In the genomic region with DNA sequence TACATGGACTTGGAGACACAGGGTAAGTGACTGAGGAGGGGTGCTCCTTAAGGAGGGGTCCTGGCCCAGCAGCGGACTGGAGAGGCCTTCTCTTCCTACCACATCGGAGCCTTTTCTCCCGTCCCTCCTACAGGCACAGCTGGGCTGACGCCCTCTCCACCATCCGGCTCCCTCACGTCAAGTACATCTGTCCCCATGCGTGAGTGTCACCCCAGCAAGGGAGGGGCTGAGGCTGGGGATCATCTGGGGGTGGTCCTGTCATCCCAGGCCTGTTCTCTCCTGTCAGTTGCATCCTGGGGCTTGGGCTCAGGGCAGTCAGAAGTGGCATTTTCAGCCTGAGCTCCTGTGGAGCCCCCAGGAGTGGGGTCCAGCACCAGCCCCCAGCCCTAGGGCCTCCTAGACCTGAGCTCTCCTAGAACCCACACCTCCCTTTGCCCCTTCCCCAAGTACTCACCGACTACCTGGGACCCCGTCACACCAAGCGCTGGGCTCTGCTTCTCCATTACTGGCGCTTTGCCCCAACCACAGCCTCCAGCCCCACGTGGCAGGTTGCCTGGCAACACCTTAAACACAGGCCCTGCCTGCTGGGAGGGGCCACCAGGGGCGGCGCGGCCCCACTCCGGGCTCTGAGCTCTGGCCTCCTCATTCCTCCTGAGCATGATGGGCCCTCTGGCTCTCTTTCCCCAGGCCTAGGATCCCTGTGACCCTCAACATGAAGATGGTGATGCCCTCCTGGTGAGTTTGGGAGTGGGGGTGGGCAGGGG, we compare ENCODE assay signal across 8 cellular contexts. TPM values are rescaled to one million over a fixed set of nuclear protein-coding genes. Genes with fewer than 3 reads are reported as not detected.
DNase-seq lines count a peak whose midpoint lies in the region; ATAC-seq and TF ChIP-seq lines count a peak whose summit lies in the region.

No MANE protein-coding gene starts in this region.

- peaks cover 44% of the 10 kb centered on the region for H3K36me3 Mint-ChIP-seq in activated CD4-positive, alpha-beta T cell treated with anti-CD3 and anti-CD28 coated beads, Interleukin-2, amount 10 ng/mL, durations not matched to agents 24 days and 14 days (ENCODE audit: low read depth)
- H3K36me3 Mint-ChIP-seq in activated CD8-positive, alpha-beta memory T cell treated with anti-CD3 and anti-CD28 coated beads, Interleukin-2, amount 10 ng/mL, durations not matched to agents 7 days and 5 days = peaks cover 2% of the 10 kb centered on the region
- H3K36me3 Mint-ChIP-seq in stimulated activated naive B cell treated with anti-CD40 and anti-IgM and Interleukin-4, amounts not matched to agents 10 μg/mL and 1 μg/mL and 100 μg/mL, for 72 hours = peaks cover 31 to 52% of the 10 kb centered on the region in 2 donors

- TF ChIP-seq POLR2A in lower leg skin (IDR thresholded peaks at IDR 0.05) = no peak

- intact Hi-C loops in activated CD4-positive, alpha-beta T cell treated with anti-CD3 and anti-CD28 coated beads, Interleukin-2, amount 10 ng/mL, durations not matched to agents 24 days and 14 days (cut with micrococcal nuclease) = no loop called here
- intact Hi-C loops in head of caudate nucleus (cut with DNase I) (no loop called here), lower leg skin (cut with DNase I; ENCODE audit: low total_unique reads) (no loop called here)

- peak overlapping the region; percentile 21 for H3K4me3 Mint-ChIP-seq in activated CD4-positive, alpha-beta T cell treated with anti-CD3 and anti-CD28 coated beads, Interleukin-2, amount 10 ng/mL, durations not matched to agents 24 days and 14 days
- no peak overlapping the region for H3K4me3 Mint-ChIP-seq in activated CD8-positive, alpha-beta memory T cell treated with anti-CD3 and anti-CD28 coated beads, Interleukin-2, amount 10 ng/mL, durations not matched to agents 7 days and 5 days
- H3K4me3 Mint-ChIP-seq in stimulated activated naive B cell treated with anti-CD40 and anti-IgM and Interleukin-4, amounts not matched to agents 10 μg/mL and 1 μg/mL and 100 μg/mL, for 72 hours = peak overlapping the region; percentile 41 to 57

- H3K4me3 ChIP-seq in lower leg skin (ENCODE audit: low read depth, poor library complexity, severe bottlenecking) = no peak overlapping the region

- no peaks in the 10 kb centered on the region for H3K27me3 Mint-ChIP-seq in activated CD4-positive, alpha-beta T cell treated with anti-CD3 and anti-CD28 coated beads, Interleukin-2, amount 10 ng/mL, durations not matched to agents 24 days and 14 days
- H3K27me3 Mint-ChIP-seq in activated CD8-positive, alpha-beta memory T cell treated with anti-CD3 and anti-CD28 coated beads, Interleukin-2, amount 10 ng/mL, durations not matched to agents 7 days and 5 days = no peaks in the 10 kb centered on the region
- no peaks in the 10 kb centered on the region for H3K27me3 Mint-ChIP-seq in stimulated activated naive B cell treated with anti-CD40 and anti-IgM and Interleukin-4, amounts not matched to agents 10 μg/mL and 1 μg/mL and 100 μg/mL, for 72 hours

- peak; percentile 9 for ATAC-seq in activated CD8-positive, alpha-beta memory T cell treated with anti-CD3 and anti-CD28 coated beads, Interleukin-2, amount 10 ng/mL, durations not matched to agents 7 days and 5 days
- ATAC-seq in stimulated activated naive B cell treated with anti-CD40 and anti-IgM and Interleukin-4, amounts not matched to agents 10 μg/mL and 1 μg/mL and 100 μg/mL, for 72 hours (replicated peaks) = no peak

- H3K4me1 Mint-ChIP-seq in activated CD4-positive, alpha-beta T cell treated with anti-CD3 and anti-CD28 coated beads, Interleukin-2, amount 10 ng/mL, durations not matched to agents 24 days and 14 days = peaks cover 23% of the 10 kb centered on the region
- peaks cover 17% of the 10 kb centered on the region for H3K4me1 Mint-ChIP-seq in activated CD8-positive, alpha-beta memory T cell treated with anti-CD3 and anti-CD28 coated beads, Interleukin-2, amount 10 ng/mL, durations not matched to agents 7 days and 5 days
- peaks cover 23 to 46% of the 10 kb centered on the region in 2 donors for H3K4me1 Mint-ChIP-seq in stimulated activated naive B cell treated with anti-CD40 and anti-IgM and Interleukin-4, amounts not matched to agents 10 μg/mL and 1 μg/mL and 100 μg/mL, for 72 hours

- no peaks in the 10 kb centered on the region for H3K9me3 Mint-ChIP-seq in activated CD4-positive, alpha-beta T cell treated with anti-CD3 and anti-CD28 coated beads, Interleukin-2, amount 10 ng/mL, durations not matched to agents 24 days and 14 days
- H3K9me3 Mint-ChIP-seq in activated CD8-positive, alpha-beta memory T cell treated with anti-CD3 and anti-CD28 coated beads, Interleukin-2, amount 10 ng/mL, durations not matched to agents 7 days and 5 days (ENCODE audit: low read depth) = no peaks in the 10 kb centered on the region
- no peaks in the 10 kb centered on the region for H3K9me3 Mint-ChIP-seq in stimulated activated naive B cell treated with anti-CD40 and anti-IgM and Interleukin-4, amounts not matched to agents 10 μg/mL and 1 μg/mL and 100 μg/mL, for 72 hours

- CTCF ChIA-PET in activated CD8-positive, alpha-beta memory T cell treated with anti-CD3 and anti-CD28 coated beads, Interleukin-2, amount 10 ng/mL, durations not matched to agents 7 days and 5 days (lab: Charles Lee) = interaction anchor here (0.9 to 1.4 kb wide), 2 partner anchors 16 to 21 kb away, joined by 3 to 5 read pairs; no protein-coding TSS in a partner anchor

- 38 to 43% methylated on average over 16 of the region's 16 CpGs for WGBS in lower leg skin, 2 donors

- no peak for TF ChIP-seq CTCF in lower leg skin (IDR thresholded peaks at IDR 0.05)

- H3K27ac Mint-ChIP-seq in activated CD4-positive, alpha-beta T cell treated with anti-CD3 and anti-CD28 coated beads, Interleukin-2, amount 10 ng/mL, durations not matched to agents 24 days and 14 days = peak overlapping the region; percentile 56
- peak overlapping the region; percentile 49 for H3K27ac Mint-ChIP-seq in activated CD8-positive, alpha-beta memory T cell treated with anti-CD3 and anti-CD28 coated beads, Interleukin-2, amount 10 ng/mL, durations not matched to agents 7 days and 5 days
- peak overlapping the region; percentile 25 for H3K27ac Mint-ChIP-seq in stimulated activated naive B cell treated with anti-CD40 and anti-IgM and Interleukin-4, amounts not matched to agents 10 μg/mL and 1 μg/mL and 100 μg/mL, for 72 hours

- DNase-seq in activated CD4-positive, alpha-beta T cell treated with anti-CD3 and anti-CD28 coated beads, Interleukin-2, amount 10 ng/mL, durations not matched to agents 24 days and 14 days = peak; percentile 73
- DNase-seq in activated CD4-positive, alpha-beta T cell treated with anti-CD3 and anti-CD28 coated beads for 1 hour = no peak
- DNase-seq in activated CD8-positive, alpha-beta memory T cell treated with anti-CD3 and anti-CD28 coated beads, Interleukin-2, amount 10 ng/mL, durations not matched to agents 7 days and 5 days = peak; percentile 65
- DNase-seq in head of caudate nucleus (peak; percentile 57 to 94 (median 83)), NCI-H2107 treated with DMSO at 0.1 percent for 48 hours (lab: John Stamatoyannopoulos, UW; ENCODE audit: unreplicated experiment) (no peak), NCI-H774 (lab: John Stamatoyannopoulos, UW) (no peak), lower leg skin (ENCODE audit: low spot score in 2 of 2) (no peak)
- no peak for DNase-seq in stimulated activated naive B cell treated with anti-CD40 and anti-IgM and Interleukin-4, amounts not matched to agents 10 μg/mL and 1 μg/mL and 100 μg/mL, for 72 hours

RNA-seq across cellular contexts. Expression of a gene that starts 2.3 kb away (rescaled TPM):
- 86.2 and 92.4 TPM in 2 replicates for total RNA-seq in activated CD4-positive, alpha-beta T cell treated with anti-CD3 and anti-CD28 coated beads, Interleukin-2, amount 10 ng/mL, durations not matched to agents 24 days and 14 days
- total RNA-seq in activated CD8-positive, alpha-beta memory T cell treated with anti-CD3 and anti-CD28 coated beads, Interleukin-2, amount 10 ng/mL, durations not matched to agents 7 days and 5 days = 10 to 100 TPM; 75.7 to 87.2 TPM
- 10 to 100 TPM; 57.6 to 76.0 (median 66.7) TPM for total RNA-seq in lower leg skin

RNA-seq across cellular contexts. Expression of a gene that starts 7.4 kb away (rescaled TPM):
- total RNA-seq in activated CD4-positive, alpha-beta T cell treated with anti-CD3 and anti-CD28 coated beads, Interleukin-2, amount 10 ng/mL, durations not matched to agents 24 days and 14 days = 66.3 and 73.5 TPM in 2 replicates
- total RNA-seq in activated CD8-positive, alpha-beta memory T cell treated with anti-CD3 and anti-CD28 coated beads, Interleukin-2, amount 10 ng/mL, durations not matched to agents 7 days and 5 days = 10 to 100 TPM; 39.0 to 41.2 TPM
- 10 to 100 TPM; 12.8 to 39.3 (median 29.5) TPM for total RNA-seq in lower leg skin

RNA-seq across cellular contexts. Expression of a gene that starts 15.0 kb away (rescaled TPM):
- 83.0 and 88.6 TPM in 2 replicates for total RNA-seq in activated CD4-positive, alpha-beta T cell treated with anti-CD3 and anti-CD28 coated beads, Interleukin-2, amount 10 ng/mL, durations not matched to agents 24 days and 14 days
- total RNA-seq in activated CD8-positive, alpha-beta memory T cell treated with anti-CD3 and anti-CD28 coated beads, Interleukin-2, amount 10 ng/mL, durations not matched to agents 7 days and 5 days = 10 to 100 TPM; 52.9 to 67.1 TPM
- total RNA-seq in lower leg skin = 100 to 1,000 TPM in 1 of 4 donors, 10 to 100 TPM in 3; 77.0 to 115 (median 85.7) TPM

RNA-seq across cellular contexts. Expression of a gene that starts 32.0 kb away (rescaled TPM):
- 20.4 and 20.7 TPM in 2 replicates for total RNA-seq in activated CD4-positive, alpha-beta T cell treated with anti-CD3 and anti-CD28 coated beads, Interleukin-2, amount 10 ng/mL, durations not matched to agents 24 days and 14 days
- total RNA-seq in activated CD8-positive, alpha-beta memory T cell treated with anti-CD3 and anti-CD28 coated beads, Interleukin-2, amount 10 ng/mL, durations not matched to agents 7 days and 5 days = 10 to 100 TPM; 23.8 to 29.0 TPM
- 10 to 100 TPM; 30.9 to 44.9 (median 36.0) TPM for total RNA-seq in lower leg skin

RNA-seq across cellular contexts. Expression of a gene that starts 49.9 kb away (rescaled TPM):
- 51.9 and 54.3 TPM in 2 replicates for total RNA-seq in activated CD4-positive, alpha-beta T cell treated with anti-CD3 and anti-CD28 coated beads, Interleukin-2, amount 10 ng/mL, durations not matched to agents 24 days and 14 days
- total RNA-seq in activated CD8-positive, alpha-beta memory T cell treated with anti-CD3 and anti-CD28 coated beads, Interleukin-2, amount 10 ng/mL, durations not matched to agents 7 days and 5 days = 10 to 100 TPM; 30.1 to 40.7 TPM
- 10 to 100 TPM; 33.6 to 40.4 (median 39.9) TPM for total RNA-seq in lower leg skin

Comparison
In these comparisons a context has a peak if more than half of its experiments do, and no peak if none do; other contexts are left out.
1. DNase-seq: peak in activated CD4-positive, alpha-beta T cell treated with anti-CD3 and anti-CD28 coated beads, Interleukin-2, amount 10 ng/mL, durations not matched to agents 24 days and 14 days (single experiment), activated CD8-positive, alpha-beta memory T cell treated with anti-CD3 and anti-CD28 coated beads, Interleukin-2, amount 10 ng/mL, durations not matched to agents 7 days and 5 days (single experiment) and head of caudate nucleus (42 of 42); none in activated CD4-positive, alpha-beta T cell treated with anti-CD3 and anti-CD28 coated beads for 1 hour (single experiment), stimulated activated naive B cell treated with anti-CD40 and anti-IgM and Interleukin-4, amounts not matched to agents 10 μg/mL and 1 μg/mL and 100 μg/mL, for 72 hours (single experiment), NCI-H2107 treated with DMSO at 0.1 percent for 48 hours (single experiment), NCI-H774 (single experiment) and lower leg skin (0 of 2).
2. Peak in every context shown above with its lines, with median percentiles within 50 percentile points of each other: H3K27ac Mint-ChIP-seq.